Comparison of ENCODE assay signal across 2 cellular contexts in the genomic region with DNA sequence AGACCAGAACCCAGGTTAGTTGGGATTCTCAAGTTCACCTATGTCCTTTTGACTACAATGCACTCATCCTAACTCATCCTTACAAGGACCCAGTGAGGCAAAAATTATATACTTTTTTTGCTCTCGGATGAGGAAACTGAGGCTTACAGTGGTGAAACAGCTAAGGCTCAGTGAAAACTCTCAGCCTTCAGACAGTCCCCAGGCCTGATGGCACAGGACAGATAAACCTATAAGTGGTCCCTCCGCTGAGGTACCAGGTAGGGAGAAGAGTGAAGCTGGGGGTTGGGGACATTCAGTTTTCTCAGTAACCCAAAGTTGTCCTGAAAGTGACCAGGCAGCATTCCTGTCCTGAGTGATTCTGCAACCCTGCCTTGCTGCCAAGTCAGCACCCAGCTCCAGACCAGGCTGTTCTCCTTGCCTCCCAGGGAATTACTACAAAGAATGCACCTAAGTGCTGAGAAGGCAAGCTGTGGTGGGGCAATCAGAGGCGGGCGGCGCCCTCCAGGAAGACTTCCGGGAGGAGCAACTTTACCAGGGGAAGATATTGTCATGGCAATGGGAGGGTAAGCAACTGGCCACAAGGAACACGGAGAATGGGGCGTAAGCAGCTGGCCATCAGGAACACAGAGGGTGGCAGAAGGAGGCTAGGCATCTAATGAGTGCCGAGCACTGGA.
TF ChIP-seq lines count a peak whose summit lies in the region.

No MANE protein-coding gene starts in this region.

TF ChIP-seq in A549, 52 proteins besides CTCF, POLR2A, EP300 and RAD21 (continued from another document):
- TF ChIP-seq POLR2AphosphoS2 (conservative IDR thresholded peaks at IDR 0.05; ENCODE audit: low read length) (0 out of 2 replicates have a peak, but pooled peaks have one; percentile 6), HEYL (CRISPR knock-in tag; IDR thresholded peaks at IDR 0.05) (no peak), ZC3H11A (IDR thresholded peaks at IDR 0.05) (no peak), KDM5A (IDR thresholded peaks at IDR 0.05) (no peak), MAFK (IDR thresholded peaks at IDR 0.05; ENCODE audit: partially characterized antibody) (peak; percentile 75), NR3C1 (IDR thresholded peaks at IDR 0.05) (no peak), ZFP36 (IDR thresholded peaks at IDR 0.05; ENCODE audit: borderline replicate concordance, partially characterized antibody) (no peak), FOSB (CRISPR knock-in tag; IDR thresholded peaks at IDR 0.05) (peak; percentile 49; the same call in 1 of the 2 replicates), CHD2 (IDR thresholded peaks at IDR 0.05; ENCODE audit: low read length, partially characterized antibody) (no peak)
- TF ChIP-seq, protein P1, sequence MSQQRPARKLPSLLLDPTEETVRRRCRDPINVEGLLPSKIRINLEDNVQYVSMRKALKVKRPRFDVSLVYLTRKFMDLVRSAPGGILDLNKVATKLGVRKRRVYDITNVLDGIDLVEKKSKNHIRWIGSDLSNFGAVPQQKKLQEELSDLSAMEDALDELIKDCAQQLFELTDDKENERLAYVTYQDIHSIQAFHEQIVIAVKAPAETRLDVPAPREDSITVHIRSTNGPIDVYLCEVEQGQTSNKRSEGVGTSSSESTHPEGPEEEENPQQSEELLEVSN (IDR thresholded peaks at IDR 0.05; ENCODE audit: borderline replicate concordance, low read depth), result no peak

TF ChIP-seq in Ishikawa, 13 proteins besides CTCF, POLR2A, EP300 and RAD21 (continued from another document):
- peak; percentile 93 for TF ChIP-seq CEBPB (IDR thresholded peaks at IDR 0.05)
- TF ChIP-seq TEAD4 (IDR thresholded peaks at IDR 0.05), result peak; percentile 95
- no peak for TF ChIP-seq CREB1 (IDR thresholded peaks at IDR 0.05; ENCODE audit: low read depth)
- 0 out of 2 replicates have a peak, but pooled peaks have one; percentile 15 for TF ChIP-seq YY1 (IDR thresholded peaks at IDR 0.05; ENCODE audit: low read depth)
- TF ChIP-seq, protein P2, sequence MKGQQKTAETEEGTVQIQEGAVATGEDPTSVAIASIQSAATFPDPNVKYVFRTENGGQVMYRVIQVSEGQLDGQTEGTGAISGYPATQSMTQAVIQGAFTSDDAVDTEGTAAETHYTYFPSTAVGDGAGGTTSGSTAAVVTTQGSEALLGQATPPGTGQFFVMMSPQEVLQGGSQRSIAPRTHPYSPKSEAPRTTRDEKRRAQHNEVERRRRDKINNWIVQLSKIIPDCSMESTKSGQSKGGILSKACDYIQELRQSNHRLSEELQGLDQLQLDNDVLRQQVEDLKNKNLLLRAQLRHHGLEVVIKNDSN (IDR thresholded peaks at IDR 0.05), result no peak
- TF ChIP-seq TCF12 (IDR thresholded peaks at IDR 0.05; ENCODE audit: low read depth), result peak; percentile 80
